ENCODE assay signal across 8 cellular contexts in the genomic region with DNA sequence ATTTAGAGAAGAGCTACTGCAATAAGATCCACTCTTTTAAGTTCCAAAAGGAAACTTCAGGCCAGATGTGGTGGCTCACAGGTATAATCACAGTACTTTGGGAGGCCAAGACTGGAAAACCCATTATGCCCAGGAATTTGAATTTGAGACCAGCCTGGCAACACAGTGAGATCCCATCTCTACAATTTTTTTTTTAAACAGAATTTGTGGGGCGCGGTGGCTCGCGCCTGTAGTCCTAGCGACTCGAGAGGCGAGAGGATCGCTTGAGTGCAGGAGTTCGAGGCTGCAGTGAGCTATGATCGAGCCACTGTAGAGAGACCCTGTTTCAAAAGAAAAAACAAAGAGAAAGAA. TPM values are rescaled to one million over a fixed set of nuclear protein-coding genes. Genes with fewer than 3 reads are reported as not detected.
A peak's percentile ranks its signal among the peaks of the same experiment; 100 is the strongest.
DNase-seq lines count a peak whose midpoint lies in the region; ATAC-seq and TF ChIP-seq lines count a peak whose summit lies in the region.

No MANE protein-coding gene starts in this region.

- no peaks in the 10 kb centered on the region for H3K27me3 Mint-ChIP-seq in activated CD4-positive, alpha-beta T cell treated with anti-CD3 and anti-CD28 coated beads for 36 hours

- H3K9ac ChIP-seq in adipocyte (ENCODE audit: low read length) (peak overlapping the region; percentile 96), liver (ENCODE audit: low read depth in 1 of 2, low read length in 2 of 2) (peak overlapping the region; percentile 52 to 81)

- ATAC-seq in activated CD4-positive, alpha-beta T cell treated with anti-CD3 and anti-CD28 coated beads for 36 hours: no peak

- H3K36me3 ChIP-seq in adipocyte (ENCODE audit: control insufficient read depth, insufficient read depth, low read length, severe bottlenecking): no peaks in the 10 kb centered on the region
- peaks cover 0 to 7% (median 2%) of the 10 kb centered on the region in 4 donors for H3K36me3 ChIP-seq in liver (ENCODE audit: control insufficient read depth in 4 of 4, insufficient read depth in 3 of 4, low read depth in 1 of 4, low read length in 3 of 4)
- H3K36me3 ChIP-seq in tibial artery: no peaks in the 10 kb centered on the region

- peaks cover 9% of the 10 kb centered on the region for H3K4me1 ChIP-seq in adipocyte (ENCODE audit: control insufficient read depth, insufficient read depth, low read length)
- H3K4me1 ChIP-seq in liver (ENCODE audit: control insufficient read depth in 4 of 4, insufficient read depth in 4 of 4, low read length in 3 of 4): peaks cover 11 to 21% (median 18%) of the 10 kb centered on the region in 4 donors
- peaks cover 0 to 39% (median 17%) of the 10 kb centered on the region in 4 donors for H3K4me1 ChIP-seq in tibial artery

- intact Hi-C loops in activated CD4-positive, alpha-beta T cell treated with anti-CD3 and anti-CD28 coated beads for 36 hours (cut with DNase I, micrococcal nuclease): loop anchor here in 1 of 2 experiments (1.0 to 2.0 kb wide), 3 partner anchors 17 to 189 kb away; partner anchors contain the start of genes DCTN5 and PALB2
- intact Hi-C loops in tibial artery (cut with DNase I; ENCODE audit: low total_unique reads): loop anchor here (5.0 kb wide), 1 partner anchor 55 kb away; no protein-coding TSS in a partner anchor

- DNase-seq in activated CD4-positive, alpha-beta T cell treated with anti-CD3 and anti-CD28 coated beads for 36 hours: no peak
- DNase-seq in activated CD4-positive, alpha-beta T cell treated with anti-CD3 and anti-CD28 coated beads for 1 hour: no peak
- DNase-seq in adipocyte (ENCODE audit: low read depth): peak; percentile 27
- no peak for DNase-seq in tibial artery
- DNase-seq in stimulated activated CD4-positive, alpha-beta T cell treated with anti-CD3 and anti-CD28 coated beads, Interleukin-4, amount 100 ng/mL, for 1 hour: no peak
- DNase-seq in activated gamma-delta T cell treated with Interleukin-2 at 50 U/mL for 16 hours: no peak
- DNase-seq in nucleus accumbens (lab: John Stamatoyannopoulos, UW): no peak

- peaks cover 5% of the 10 kb centered on the region for H3K36me3 Mint-ChIP-seq in activated CD4-positive, alpha-beta T cell treated with anti-CD3 and anti-CD28 coated beads for 36 hours (ENCODE audit: low read depth)

- POLR2A ChIA-PET in activated CD4-positive, alpha-beta T cell treated with anti-CD3 and anti-CD28 coated beads for 36 hours (lab: Charles Lee): no interaction called here

- H3K4me1 Mint-ChIP-seq in activated CD4-positive, alpha-beta T cell treated with anti-CD3 and anti-CD28 coated beads for 36 hours: peaks cover 20% of the 10 kb centered on the region

- H3K27ac ChIP-seq in liver (ENCODE audit: low read depth in 1 of 2, low read length in 2 of 2) (peak overlapping the region; percentile 85 to 88), tibial artery (peak overlapping the region; percentile 74 to 87)

- TF ChIP-seq CTCF in liver (IDR thresholded peaks at IDR 0.05; ENCODE audit: low read depth, low read length, missing input control): no peak
- no peak for TF ChIP-seq CTCF in tibial artery (IDR thresholded peaks at IDR 0.05)

- peak overlapping the region; percentile 95 for H3K4me3 ChIP-seq in adipocyte (ENCODE audit: low read length)
- peak overlapping the region; percentile 70 to 99 (median 98) for H3K4me3 ChIP-seq in liver (ENCODE audit: low read depth in 1 of 3, low read length in 3 of 3)
- H3K4me3 ChIP-seq in tibial artery: peak overlapping the region; percentile 80 to 92

- no peaks in the 10 kb centered on the region for H3K9me3 Mint-ChIP-seq in activated CD4-positive, alpha-beta T cell treated with anti-CD3 and anti-CD28 coated beads for 36 hours (ENCODE audit: low read depth)

- H3K9me3 ChIP-seq in adipocyte (ENCODE audit: control insufficient read depth, low read length) (no peaks in the 10 kb centered on the region), liver (ENCODE audit: control insufficient read depth in 4 of 4, low read length in 3 of 4) (no peaks in the 10 kb centered on the region), tibial artery (no peaks in the 10 kb centered on the region)

- peak overlapping the region; percentile 93 for H3K27ac Mint-ChIP-seq in activated CD4-positive, alpha-beta T cell treated with anti-CD3 and anti-CD28 coated beads for 36 hours

- WGBS in liver: 2% methylated on average over 10 of the region's 10 CpGs

- CTCF ChIA-PET in activated CD4-positive, alpha-beta T cell treated with anti-CD3 and anti-CD28 coated beads for 36 hours (lab: Charles Lee): interaction anchor here (0.5 to 3.1 kb wide), 4 partner anchors 11 to 242 kb away, joined by 3 to 28 read pairs (median 3); no protein-coding TSS in a partner anchor

- H3K27me3 ChIP-seq in adipocyte (replicated peaks; ENCODE audit: control insufficient read depth, insufficient read depth, low read length) (no peaks in the 10 kb centered on the region), liver (ENCODE audit: control insufficient read depth in 4 of 4, insufficient read depth in 4 of 4, low read length in 3 of 4) (no peaks in the 10 kb centered on the region), tibial artery (no peaks in the 10 kb centered on the region)

- TF ChIP-seq RAD21 in liver (IDR thresholded peaks at IDR 0.05): no peak

- peak overlapping the region; percentile 92 for H3K4me3 Mint-ChIP-seq in activated CD4-positive, alpha-beta T cell treated with anti-CD3 and anti-CD28 coated beads for 36 hours

TF ChIP-seq in liver, 16 proteins besides CTCF, POLR2A, EP300 and RAD21:
- TF ChIP-seq, protein P1, sequence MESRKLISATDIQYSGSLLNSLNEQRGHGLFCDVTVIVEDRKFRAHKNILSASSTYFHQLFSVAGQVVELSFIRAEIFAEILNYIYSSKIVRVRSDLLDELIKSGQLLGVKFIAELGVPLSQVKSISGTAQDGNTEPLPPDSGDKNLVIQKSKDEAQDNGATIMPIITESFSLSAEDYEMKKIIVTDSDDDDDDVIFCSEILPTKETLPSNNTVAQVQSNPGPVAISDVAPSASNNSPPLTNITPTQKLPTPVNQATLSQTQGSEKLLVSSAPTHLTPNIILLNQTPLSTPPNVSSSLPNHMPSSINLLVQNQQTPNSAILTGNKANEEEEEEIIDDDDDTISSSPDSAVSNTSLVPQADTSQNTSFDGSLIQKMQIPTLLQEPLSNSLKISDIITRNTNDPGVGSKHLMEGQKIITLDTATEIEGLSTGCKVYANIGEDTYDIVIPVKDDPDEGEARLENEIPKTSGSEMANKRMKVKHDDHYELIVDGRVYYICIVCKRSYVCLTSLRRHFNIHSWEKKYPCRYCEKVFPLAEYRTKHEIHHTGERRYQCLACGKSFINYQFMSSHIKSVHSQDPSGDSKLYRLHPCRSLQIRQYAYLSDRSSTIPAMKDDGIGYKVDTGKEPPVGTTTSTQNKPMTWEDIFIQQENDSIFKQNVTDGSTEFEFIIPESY (IDR thresholded peaks at IDR 0.05): no peak
- TF ChIP-seq EGR1 (IDR thresholded peaks at IDR 0.05; ENCODE audit: low read depth in 2 of 2) (no peak), TAF1 (conservative IDR thresholded peaks at IDR 0.05) (no peak), FOXA1 (IDR thresholded peaks at IDR 0.05) (no peak), SP1 (IDR thresholded peaks at IDR 0.05) (no peak), FOXA2 (IDR thresholded peaks at IDR 0.05) (no peak), MAX (IDR thresholded peaks at IDR 0.05) (no peak), RXRA (IDR thresholded peaks at IDR 0.05) (no peak), GABPA (IDR thresholded peaks at IDR 0.05 in 1 of 2, conservative IDR thresholded peaks at IDR 0.05 in 1 of 2) (no peak)

RNA-seq across cellular contexts. Expression of gene COG7, which starts 0.8 kb away (rescaled TPM):
- 10 to 100 TPM; 18.1 to 19.9 TPM for total RNA-seq in activated CD4-positive, alpha-beta T cell treated with anti-CD3 and anti-CD28 coated beads for 36 hours
- 10 to 100 TPM in 1 of 2 donors, 1 to 10 TPM in 1; 7.7 to 11.4 TPM for total RNA-seq in liver
- polyA plus RNA-seq in liver: 1 to 10 TPM; 5.1 to 5.6 TPM

RNA-seq across cellular contexts. Expression of gene GGA2, which starts 58.1 kb away (rescaled TPM):
- total RNA-seq in activated CD4-positive, alpha-beta T cell treated with anti-CD3 and anti-CD28 coated beads for 36 hours: 100 to 1,000 TPM in 1 of 2 experiments, 10 to 100 TPM in 1; 86.7 to 114 TPM
- 10 to 100 TPM; 21.0 to 23.9 TPM for total RNA-seq in liver
- 10 to 100 TPM in 1 of 2 donors, 1 to 10 TPM in 1; 8.4 to 11.1 TPM for polyA plus RNA-seq in liver
